ENCODE assay signal across 13 cellular contexts in the genomic region with DNA sequence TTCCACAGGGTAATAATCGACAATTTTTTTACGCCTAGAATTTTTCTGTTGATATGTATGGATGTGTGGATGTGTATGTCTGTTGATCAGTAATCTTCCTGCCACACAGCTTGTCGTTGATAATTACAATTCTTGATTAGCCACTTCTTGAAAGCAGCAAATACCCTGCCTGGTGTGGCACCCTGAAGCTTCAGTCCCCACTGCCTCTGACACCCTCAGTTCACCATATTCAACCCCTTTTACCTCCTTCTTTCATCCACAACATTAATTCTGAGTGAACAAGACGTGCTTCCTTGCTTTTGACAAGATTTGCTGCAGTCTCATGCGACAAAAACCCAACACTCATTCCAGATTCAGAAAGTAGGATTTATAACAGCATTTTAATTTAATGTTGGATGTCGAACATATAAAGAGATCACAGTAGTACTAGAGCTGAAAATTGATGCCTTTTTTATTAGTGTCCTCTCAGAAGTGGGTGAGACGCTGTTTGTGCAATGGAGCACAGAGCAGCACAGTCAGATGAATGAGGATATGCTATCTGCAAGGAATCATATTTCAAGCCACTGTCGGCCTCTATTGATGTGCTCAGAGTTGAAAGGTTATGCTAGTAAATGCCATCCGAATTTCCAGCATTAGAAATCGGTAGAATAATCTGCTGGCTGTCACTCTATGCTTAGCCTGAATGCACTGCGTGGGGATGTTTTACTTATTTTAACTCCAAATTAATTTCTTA.
DNase-seq lines count a peak whose midpoint lies in the region; ATAC-seq and TF ChIP-seq lines count a peak whose summit lies in the region.
"Had no signal": no experiment of that assay in that cellular context is flagged by ENCODE, and none has a peak within 500 bp of the region (broad histone marks: within the 10 kb centered on the region; RNA-seq: fewer than 3 reads in every experiment).

No MANE protein-coding gene starts in this region.

- peak overlapping the region in 2 of 3 experiments; percentile 40 to 47 for H3K27ac Mint-ChIP-seq in nephron
- H3K27ac Mint-ChIP-seq: activated T-cell treated with anti-CD3 and anti-CD28 coated beads, Interleukin-2, amount 50 U/mL, for 24 hours had no signal

- no peak overlapping the region for H3K4me3 Mint-ChIP-seq in nephron
- H3K4me3 Mint-ChIP-seq: activated T-cell treated with anti-CD3 and anti-CD28 coated beads, Interleukin-2, amount 50 U/mL, for 24 hours had no signal

- no peaks in the 10 kb centered on the region for H3K27me3 ChIP-seq in ascending aorta
- H3K27me3 ChIP-seq: testis had no signal

- H3K4me1 ChIP-seq in ascending aorta: no peaks in the 10 kb centered on the region
- H3K4me1 ChIP-seq: testis had no signal

- H3K36me3 Mint-ChIP-seq in nephron (ENCODE audit: low read depth): no peaks in the 10 kb centered on the region

- no peaks in the 10 kb centered on the region for H3K27me3 Mint-ChIP-seq in nephron (ENCODE audit: low read depth)

- no peaks in the 10 kb centered on the region for H3K9me3 ChIP-seq in ascending aorta
- H3K9me3 ChIP-seq: testis had no signal

- no peaks in the 10 kb centered on the region for H3K36me3 ChIP-seq in ascending aorta

- DNase-seq in EL (peak; percentile 8), NCI-H2107 (lab: John Stamatoyannopoulos, UW) (peak; percentile 55), MV-4-11 (lab: John Stamatoyannopoulos, UW) (no peak), ascending aorta (ENCODE audit: low spot score in 2 of 2) (no peak)
- DNase-seq: activated CD4-positive, alpha-beta T cell treated with anti-CD3 and anti-CD28 coated beads for 4 hours; activated T-cell treated with anti-CD3 and anti-CD28 coated beads, Interleukin-2, amount 50 U/mL, for 24 hours; NCI-H524 treated with DMSO at 0.1 percent for 48 hours; testis had no signal

- no peak for ATAC-seq in GM21528 (IDR thresholded peaks at IDR 0.05; ENCODE audit: low FRiP score, unreplicated experiment)
- ATAC-seq in GM19463 (IDR thresholded peaks at IDR 0.05; ENCODE audit: unreplicated experiment): no peak

- intact Hi-C loops in ascending aorta (cut with DNase I): no loop called here

- H3K27ac ChIP-seq in VCaP (peak overlapping the region; percentile 34), ascending aorta (no peak overlapping the region)
- H3K27ac ChIP-seq: coronary artery, testis had no signal

- peaks cover 74% of the 10 kb centered on the region for H3K4me1 Mint-ChIP-seq in nephron

- H3K4me3 ChIP-seq in ascending aorta: no peak overlapping the region
- H3K4me3 ChIP-seq: coronary artery, testis had no signal

- H3K9me3 Mint-ChIP-seq in nephron: no peaks in the 10 kb centered on the region
- H3K9me3 Mint-ChIP-seq: activated T-cell treated with anti-CD3 and anti-CD28 coated beads, Interleukin-2, amount 50 U/mL, for 24 hours had no signal

- no peak for TF ChIP-seq CTCF in VCaP (conservative IDR thresholded peaks at IDR 0.05)
- TF ChIP-seq CTCF in nephron (IDR thresholded peaks at IDR 0.05; ENCODE audit: unreplicated experiment in 3 of 3): no peak
- no peak for TF ChIP-seq CTCF in ascending aorta (IDR thresholded peaks at IDR 0.05)

Comparison
In these comparisons a context has a peak if more than half of its experiments do, and no peak if none do; other contexts are left out.
1. DNase-seq: peak in EL (single experiment) and NCI-H2107 (single experiment); none in MV-4-11 (single experiment) and ascending aorta (0 of 2).